ENCODE assay signal across 2 cellular contexts in genomic region chr22:24027991-24028390, GRCh38.
TF ChIP-seq lines count a peak whose summit lies in the region.

No MANE protein-coding gene starts in this region.

TF ChIP-seq in HepG2, 621 proteins besides CTCF, POLR2A, EP300 and RAD21:
- TF ChIP-seq ZNF704 (CRISPR knock-in tag; IDR thresholded peaks at IDR 0.05; ENCODE audit: borderline replicate concordance) (no peak), FOSL1 (CRISPR knock-in tag; IDR thresholded peaks at IDR 0.05; ENCODE audit: borderline replicate concordance) (no peak), RCOR2 (CRISPR knock-in tag; IDR thresholded peaks at IDR 0.05) (no peak), MAFF (IDR thresholded peaks at IDR 0.05; ENCODE audit: low read depth, low read length) (peak; percentile 52; the same call in 1 of the 2 replicates), ZNF75D (CRISPR knock-in tag; IDR thresholded peaks at IDR 0.05; ENCODE audit: borderline replicate concordance) (no peak), ZMYM4 (CRISPR knock-in tag; IDR thresholded peaks at IDR 0.05) (no peak), MAFK (conservative IDR thresholded peaks at IDR 0.05 in 1 of 2, IDR thresholded peaks at IDR 0.05 in 1 of 2; ENCODE audit: low read length in 2 of 2) (peak in 1 of 2 experiments; percentile 66; a peak in 2 of 4 replicates)

TF ChIP-seq in endothelial cell of umbilical vein, 7 proteins besides CTCF, POLR2A, EP300 and RAD21:
- no peak for TF ChIP-seq JUN (IDR thresholded peaks at IDR 0.05; ENCODE audit: borderline replicate concordance, insufficient read depth, insufficient read length, low read depth)
